ENCODE assay signal across 6 cellular contexts in genomic region chr16:87259431-87259830, GRCh38.
"Had no signal": no experiment of that assay in that cellular context is flagged by ENCODE, and none has a peak within 500 bp of the region (broad histone marks: within the 10 kb centered on the region; RNA-seq: fewer than 3 reads in every experiment).

No MANE protein-coding gene starts in this region.

- H3K4me2 ChIP-seq: GM23338 had no signal

- H3K36me3 ChIP-seq: HAP-1 had no signal

- FAIRE-seq: HTR-8/SVneo had no signal

- DNase-seq: H7, KG1 had no signal

- H2AFZ ChIP-seq: GM23338 had no signal

- H3K9me3 ChIP-seq: HAP-1 had no signal

- H3K4me1 ChIP-seq: HAP-1 had no signal

- H3K4me3 ChIP-seq: GM23338, HAP-1 had no signal

- ATAC-seq: GM23338, HCT116 had no signal
